In genomic region chr7:106598663-106599342, GRCh38 we compare ENCODE assay signal across 1 cellular context.
A peak's percentile ranks its signal among the peaks of the same experiment; 100 is the strongest.
TF ChIP-seq lines count a peak whose summit lies in the region.

No MANE protein-coding gene starts in this region.

TF ChIP-seq in K562, 482 proteins besides CTCF, POLR2A, EP300 and RAD21 (continued from another document and continues in another):
- no peak for TF ChIP-seq NFXL1 (CRISPR knock-in tag; IDR thresholded peaks at IDR 0.05)
- TF ChIP-seq HCFC1 (IDR thresholded peaks at IDR 0.05; ENCODE audit: low read depth, low read length), result peak; percentile 97
- TF ChIP-seq MEF2A (IDR thresholded peaks at IDR 0.05; ENCODE audit: control insufficient read depth, low read depth, low read length), result no peak
- TF ChIP-seq TAF9B (IDR thresholded peaks at IDR 0.05; ENCODE audit: partially characterized antibody), result peak; percentile 30
- TF ChIP-seq PBX2 (CRISPR knock-in tag; IDR thresholded peaks at IDR 0.05; ENCODE audit: low read depth), result no peak
- peak; percentile 86 for TF ChIP-seq PBX2 (tag; conservative IDR thresholded peaks at IDR 0.05; ENCODE audit: low read depth)
- peak; percentile 43; the same call in 1 of the 2 replicates for TF ChIP-seq C11orf30 (IDR thresholded peaks at IDR 0.05; ENCODE audit: low read depth)
- TF ChIP-seq E2F1 (CRISPR knock-in tag; IDR thresholded peaks at IDR 0.05), result no peak
- no peak for TF ChIP-seq ZSCAN29 (IDR thresholded peaks at IDR 0.05)
- TF ChIP-seq ZNF79 (CRISPR knock-in tag; IDR thresholded peaks at IDR 0.05; ENCODE audit: low read depth), result no peak
- TF ChIP-seq HMBOX1 (IDR thresholded peaks at IDR 0.05), result peak; percentile 35; the same call in 1 of the 2 replicates
- TF ChIP-seq ELF1 (tag; IDR thresholded peaks at IDR 0.05), result peak; percentile 59; the same call in 1 of the 2 replicates
- no peak for TF ChIP-seq NR2C2 (CRISPR knock-in tag; IDR thresholded peaks at IDR 0.05)
- TF ChIP-seq NR2C2 (tag; IDR thresholded peaks at IDR 0.05), result peak; percentile 61; the same call in 1 of the 2 replicates
- TF ChIP-seq ID3 (CRISPR knock-in tag; IDR thresholded peaks at IDR 0.05), result 0 out of 2 replicates have a peak, but pooled peaks have one; percentile 42
- TF ChIP-seq ID3 (tag; IDR thresholded peaks at IDR 0.05), result peak; percentile 89
- TF ChIP-seq ZNF699 (CRISPR knock-in tag; IDR thresholded peaks at IDR 0.05; ENCODE audit: insufficient replicate concordance), result no peak
- 0 out of 4 replicates have a peak, but pooled peaks of 1 of the 2 experiments have one; percentile 41 for TF ChIP-seq ZNF639 (CRISPR knock-in tag; conservative IDR thresholded peaks at IDR 0.05 in 1 of 2, IDR thresholded peaks at IDR 0.05 in 1 of 2)
- TF ChIP-seq ZBTB12 (CRISPR knock-in tag; IDR thresholded peaks at IDR 0.05), result peak; percentile 21; the same call in 1 of the 2 replicates
- TF ChIP-seq BACH1 (tag; IDR thresholded peaks at IDR 0.05), result no peak; the same call in 1 of the 2 replicates
- TF ChIP-seq TAF7 (tag; IDR thresholded peaks at IDR 0.05), result no peak
- TF ChIP-seq ZNF668 (CRISPR knock-in tag; IDR thresholded peaks at IDR 0.05), result no peak
- TF ChIP-seq NCOA1 (IDR thresholded peaks at IDR 0.05; ENCODE audit: low read depth), result no peak
- no peak for TF ChIP-seq MCM7 (IDR thresholded peaks at IDR 0.05)
- TF ChIP-seq ZC3H8 (IDR thresholded peaks at IDR 0.05), result no peak
- no peak for TF ChIP-seq HNRNPUL1 (IDR thresholded peaks at IDR 0.05; ENCODE audit: low read length)
- no peak for TF ChIP-seq CC2D1A (IDR thresholded peaks at IDR 0.05)
- TF ChIP-seq RNF2 (IDR thresholded peaks at IDR 0.05), result peak; percentile 50; the same call in 1 of the 2 replicates
- TF ChIP-seq HEY1 (CRISPR knock-in tag; IDR thresholded peaks at IDR 0.05; ENCODE audit: borderline replicate concordance), result no peak
- TF ChIP-seq ZBTB43 (CRISPR knock-in tag; IDR thresholded peaks at IDR 0.05), result no peak
- TF ChIP-seq ATF2 (CRISPR knock-in tag; IDR thresholded peaks at IDR 0.05), result no peak
- TF ChIP-seq POLR2B (IDR thresholded peaks at IDR 0.05; ENCODE audit: low read depth, partially characterized antibody), result no peak
- no peak for TF ChIP-seq HMG20A (CRISPR knock-in tag; conservative IDR thresholded peaks at IDR 0.05)
- TF ChIP-seq TEAD4 (IDR thresholded peaks at IDR 0.05; ENCODE audit: low read length), result peak; percentile 72
- no peak for TF ChIP-seq TEAD4 (CRISPR knock-in tag; IDR thresholded peaks at IDR 0.05; ENCODE audit: borderline replicate concordance)
- peak; percentile 52; the same call in 1 of the 2 replicates for TF ChIP-seq DIDO1 (tag; IDR thresholded peaks at IDR 0.05; ENCODE audit: low read depth)
- TF ChIP-seq HDAC1 (IDR thresholded peaks at IDR 0.05), result no peak
- no peak for TF ChIP-seq EGR1 (conservative IDR thresholded peaks at IDR 0.05)
- no peak for TF ChIP-seq GTF2B (IDR thresholded peaks at IDR 0.05; ENCODE audit: extremely low read depth, insufficient read length)
- peak; percentile 96 for TF ChIP-seq MEIS2 (IDR thresholded peaks at IDR 0.05; ENCODE audit: partially characterized antibody)
- no peak for TF ChIP-seq SNAPC5 (CRISPR knock-in tag; IDR thresholded peaks at IDR 0.05)
- TF ChIP-seq GATAD2B (IDR thresholded peaks at IDR 0.05; ENCODE audit: borderline replicate concordance), result peak; percentile 15
- no peak for TF ChIP-seq RBM39 (optimal IDR thresholded peaks at IDR 0.05; ENCODE audit: low read depth, low read length)
- TF ChIP-seq GTF2F1 (IDR thresholded peaks at IDR 0.05; ENCODE audit: low read depth, low read length), result no peak; the same call in 1 of the 2 replicates
- no peak for TF ChIP-seq PHF20 (IDR thresholded peaks at IDR 0.05; ENCODE audit: partially characterized antibody)
